2 cellular contexts compared by ENCODE assay signal in the genomic region with DNA sequence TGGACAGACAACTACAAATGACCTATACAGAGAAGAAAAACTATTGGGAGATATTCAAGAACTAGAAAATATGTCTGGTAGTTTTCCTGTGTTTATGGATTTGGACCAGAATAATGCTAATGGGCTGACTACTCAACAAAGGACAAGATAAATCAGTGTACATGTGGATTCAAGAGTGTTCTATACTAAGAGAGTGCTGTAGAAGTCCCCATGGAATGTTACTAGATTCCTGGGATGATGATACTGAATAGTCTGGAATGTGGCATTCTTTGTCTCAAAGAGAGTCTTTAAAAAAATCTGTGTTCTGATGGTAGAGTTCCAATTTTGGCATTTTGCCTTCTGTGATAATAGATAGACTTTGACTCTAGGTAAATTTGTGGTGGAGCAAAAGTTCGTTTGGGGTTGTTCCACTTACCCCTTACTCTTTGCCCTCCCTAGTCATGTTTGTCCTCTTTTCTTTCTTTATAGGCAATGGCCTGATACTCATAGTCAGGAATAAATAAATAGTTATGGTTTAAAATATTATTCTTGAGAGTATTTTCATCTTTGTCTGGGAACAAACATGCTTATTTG.
TF ChIP-seq lines count a peak whose summit lies in the region.

No MANE protein-coding gene starts in this region.

TF ChIP-seq in endothelial cell of umbilical vein, 7 proteins besides CTCF, POLR2A, EP300 and RAD21:
- no peak for TF ChIP-seq POLR2AphosphoS5 (IDR thresholded peaks at IDR 0.05; ENCODE audit: insufficient read depth, low read depth, low read length)
- no peak for TF ChIP-seq MYC (IDR thresholded peaks at IDR 0.05; ENCODE audit: low read depth, low read length)
- no peak for TF ChIP-seq JUN (IDR thresholded peaks at IDR 0.05; ENCODE audit: borderline replicate concordance, insufficient read depth, insufficient read length, low read depth)
- TF ChIP-seq, protein P1, sequence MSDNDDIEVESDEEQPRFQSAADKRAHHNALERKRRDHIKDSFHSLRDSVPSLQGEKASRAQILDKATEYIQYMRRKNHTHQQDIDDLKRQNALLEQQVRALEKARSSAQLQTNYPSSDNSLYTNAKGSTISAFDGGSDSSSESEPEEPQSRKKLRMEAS (IDR thresholded peaks at IDR 0.05; ENCODE audit: insufficient read depth, insufficient read length) = no peak
- no peak for TF ChIP-seq EZH2 (IDR thresholded peaks at IDR 0.05; ENCODE audit: borderline replicate concordance, low read depth, low read length, severe bottlenecking)
- no peak for TF ChIP-seq FOS (IDR thresholded peaks at IDR 0.05; ENCODE audit: borderline replicate concordance, insufficient read depth, low read length)
- no peak for TF ChIP-seq GATA2 (IDR thresholded peaks at IDR 0.05; ENCODE audit: insufficient read depth, insufficient read length, low read depth, low read length)

TF ChIP-seq in liver, 16 proteins besides CTCF, POLR2A, EP300 and RAD21:
- TF ChIP-seq GABPA (IDR thresholded peaks at IDR 0.05 in 1 of 2, conservative IDR thresholded peaks at IDR 0.05 in 1 of 2) = no peak
- peak in 1 of 2 donors; percentile 33 for TF ChIP-seq EGR1 (IDR thresholded peaks at IDR 0.05; ENCODE audit: low read depth in 2 of 2)
- TF ChIP-seq, protein P1 (IDR thresholded peaks at IDR 0.05) = peak; percentile 56
- TF ChIP-seq HNF4A (conservative IDR thresholded peaks at IDR 0.05) = peak; percentile 99
- TF ChIP-seq SP1 (IDR thresholded peaks at IDR 0.05) = peak; percentile 80
- TF ChIP-seq JUND (IDR thresholded peaks at IDR 0.05) = peak; percentile 13 to 81
- TF ChIP-seq HNF4G (IDR thresholded peaks at IDR 0.05) = peak; percentile 87
- TF ChIP-seq, protein P2, sequence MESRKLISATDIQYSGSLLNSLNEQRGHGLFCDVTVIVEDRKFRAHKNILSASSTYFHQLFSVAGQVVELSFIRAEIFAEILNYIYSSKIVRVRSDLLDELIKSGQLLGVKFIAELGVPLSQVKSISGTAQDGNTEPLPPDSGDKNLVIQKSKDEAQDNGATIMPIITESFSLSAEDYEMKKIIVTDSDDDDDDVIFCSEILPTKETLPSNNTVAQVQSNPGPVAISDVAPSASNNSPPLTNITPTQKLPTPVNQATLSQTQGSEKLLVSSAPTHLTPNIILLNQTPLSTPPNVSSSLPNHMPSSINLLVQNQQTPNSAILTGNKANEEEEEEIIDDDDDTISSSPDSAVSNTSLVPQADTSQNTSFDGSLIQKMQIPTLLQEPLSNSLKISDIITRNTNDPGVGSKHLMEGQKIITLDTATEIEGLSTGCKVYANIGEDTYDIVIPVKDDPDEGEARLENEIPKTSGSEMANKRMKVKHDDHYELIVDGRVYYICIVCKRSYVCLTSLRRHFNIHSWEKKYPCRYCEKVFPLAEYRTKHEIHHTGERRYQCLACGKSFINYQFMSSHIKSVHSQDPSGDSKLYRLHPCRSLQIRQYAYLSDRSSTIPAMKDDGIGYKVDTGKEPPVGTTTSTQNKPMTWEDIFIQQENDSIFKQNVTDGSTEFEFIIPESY (IDR thresholded peaks at IDR 0.05) = peak; percentile 64
- no peak for TF ChIP-seq TAF1 (conservative IDR thresholded peaks at IDR 0.05)
- peak; percentile 93 to 95 for TF ChIP-seq RXRA (IDR thresholded peaks at IDR 0.05)
- TF ChIP-seq FOXA1 (IDR thresholded peaks at IDR 0.05) = no peak
- TF ChIP-seq, protein P3, sequence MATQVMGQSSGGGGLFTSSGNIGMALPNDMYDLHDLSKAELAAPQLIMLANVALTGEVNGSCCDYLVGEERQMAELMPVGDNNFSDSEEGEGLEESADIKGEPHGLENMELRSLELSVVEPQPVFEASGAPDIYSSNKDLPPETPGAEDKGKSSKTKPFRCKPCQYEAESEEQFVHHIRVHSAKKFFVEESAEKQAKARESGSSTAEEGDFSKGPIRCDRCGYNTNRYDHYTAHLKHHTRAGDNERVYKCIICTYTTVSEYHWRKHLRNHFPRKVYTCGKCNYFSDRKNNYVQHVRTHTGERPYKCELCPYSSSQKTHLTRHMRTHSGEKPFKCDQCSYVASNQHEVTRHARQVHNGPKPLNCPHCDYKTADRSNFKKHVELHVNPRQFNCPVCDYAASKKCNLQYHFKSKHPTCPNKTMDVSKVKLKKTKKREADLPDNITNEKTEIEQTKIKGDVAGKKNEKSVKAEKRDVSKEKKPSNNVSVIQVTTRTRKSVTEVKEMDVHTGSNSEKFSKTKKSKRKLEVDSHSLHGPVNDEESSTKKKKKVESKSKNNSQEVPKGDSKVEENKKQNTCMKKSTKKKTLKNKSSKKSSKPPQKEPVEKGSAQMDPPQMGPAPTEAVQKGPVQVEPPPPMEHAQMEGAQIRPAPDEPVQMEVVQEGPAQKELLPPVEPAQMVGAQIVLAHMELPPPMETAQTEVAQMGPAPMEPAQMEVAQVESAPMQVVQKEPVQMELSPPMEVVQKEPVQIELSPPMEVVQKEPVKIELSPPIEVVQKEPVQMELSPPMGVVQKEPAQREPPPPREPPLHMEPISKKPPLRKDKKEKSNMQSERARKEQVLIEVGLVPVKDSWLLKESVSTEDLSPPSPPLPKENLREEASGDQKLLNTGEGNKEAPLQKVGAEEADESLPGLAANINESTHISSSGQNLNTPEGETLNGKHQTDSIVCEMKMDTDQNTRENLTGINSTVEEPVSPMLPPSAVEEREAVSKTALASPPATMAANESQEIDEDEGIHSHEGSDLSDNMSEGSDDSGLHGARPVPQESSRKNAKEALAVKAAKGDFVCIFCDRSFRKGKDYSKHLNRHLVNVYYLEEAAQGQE (IDR thresholded peaks at IDR 0.05) = peak; percentile 63
- peak; percentile 50 for TF ChIP-seq FOXA2 (IDR thresholded peaks at IDR 0.05)
- no peak for TF ChIP-seq NR2F2 (IDR thresholded peaks at IDR 0.05)
- TF ChIP-seq YY1 (IDR thresholded peaks at IDR 0.05) = peak; percentile 58
- TF ChIP-seq, protein P4, sequence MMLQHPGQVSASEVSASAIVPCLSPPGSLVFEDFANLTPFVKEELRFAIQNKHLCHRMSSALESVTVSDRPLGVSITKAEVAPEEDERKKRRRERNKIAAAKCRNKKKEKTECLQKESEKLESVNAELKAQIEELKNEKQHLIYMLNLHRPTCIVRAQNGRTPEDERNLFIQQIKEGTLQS (IDR thresholded peaks at IDR 0.05) = no peak
TF ChIP-seq in liver: peak in this region for 11.
